29 cellular contexts compared by ENCODE assay signal in the genomic region with DNA sequence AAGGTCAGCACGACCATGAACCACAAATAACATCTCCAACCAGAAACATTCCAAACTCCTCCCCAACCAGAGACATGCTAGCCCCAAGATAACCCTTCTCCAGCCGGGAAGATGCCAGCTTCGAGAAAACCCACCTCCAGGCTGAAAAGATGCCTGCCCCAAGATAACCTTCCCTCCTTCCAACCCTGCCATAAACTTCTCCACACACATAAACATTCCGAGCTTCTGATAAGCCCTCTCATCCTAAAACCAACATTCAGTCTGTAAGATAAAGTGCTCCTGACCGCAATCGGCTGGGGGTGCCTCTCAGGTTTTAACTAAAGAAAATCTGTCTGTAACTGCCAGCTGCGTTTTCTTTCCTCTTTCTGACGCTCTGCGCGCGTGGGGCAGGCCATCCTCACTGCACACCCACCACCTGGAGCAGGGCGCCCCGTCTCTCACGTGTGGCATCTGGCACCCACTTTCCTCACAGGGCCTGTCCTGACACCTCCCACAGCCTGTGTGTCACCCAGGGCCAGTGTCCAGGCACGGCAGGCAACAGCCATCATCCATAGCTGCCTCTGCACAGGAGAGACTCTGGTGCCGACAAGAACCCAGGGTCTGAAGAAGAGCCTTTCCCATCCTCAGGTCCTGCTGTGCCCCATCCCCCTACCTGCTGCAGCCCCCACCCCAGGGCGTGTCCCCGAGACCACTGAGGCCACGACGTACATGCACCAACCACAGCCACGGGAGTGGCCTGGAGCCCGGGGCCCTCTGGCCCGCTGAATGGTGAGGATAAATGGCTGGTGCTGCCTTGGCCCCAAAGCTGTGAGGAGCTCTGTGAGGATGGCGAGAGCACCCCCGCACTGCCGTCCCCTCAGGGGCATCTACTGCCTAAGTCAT. TPM values are rescaled to one million over a fixed set of nuclear protein-coding genes. Genes with fewer than 3 reads are reported as not detected.
A peak's percentile ranks its signal among the peaks of the same experiment; 100 is the strongest.
DNase-seq lines count a peak whose midpoint lies in the region; ATAC-seq and TF ChIP-seq lines count a peak whose summit lies in the region.
"Had no signal": no experiment of that assay in that cellular context is flagged by ENCODE, and none has a peak within 500 bp of the region (broad histone marks: within the 10 kb centered on the region; RNA-seq: fewer than 3 reads in every experiment).

No MANE protein-coding gene starts in this region.

- intact Hi-C loops in upper lobe of right lung (cut with DNase I), result no loop called here

- H3K4me3 ChIP-seq in upper lobe of right lung, result no peak overlapping the region
- H3K4me3 ChIP-seq: GM23338, heart right ventricle, pancreas, right atrium auricular region, SJSA1, thyroid gland had no signal

- peak overlapping the region; percentile 38 for H3K4me3 Mint-ChIP-seq in activated naive CD8-positive, alpha-beta T cell
- H3K4me3 Mint-ChIP-seq in activated naive CD8-positive, alpha-beta T cell treated with anti-CD3 and anti-CD28 coated beads for 36 hours, result no peak overlapping the region
- H3K4me3 Mint-ChIP-seq in endothelial cell (ENCODE audit: unreplicated experiment), result peak overlapping the region; percentile 65
- H3K4me3 Mint-ChIP-seq in stimulated activated naive B cell treated with anti-CD40 and anti-IgM and Interleukin-4, amounts not matched to agents 10 μg/mL and 1 μg/mL and 100 μg/mL, for 72 hours, result peak overlapping the region in 1 of 2 donors; percentile 2
- no peak overlapping the region for H3K4me3 Mint-ChIP-seq in WTC11
- H3K4me3 Mint-ChIP-seq: activated naive CD4-positive, alpha-beta T cell treated with anti-CD3 and anti-CD28 coated beads, Interleukin-2, amount 10 ng/mL, durations not matched to agents 7 days and 5 days; activated T-cell treated with anti-CD3 and anti-CD28 coated beads, Interleukin-2, amount 50 U/mL, for 72 hours; GM23338; stimulated activated naive CD8-positive, alpha-beta T cell treated with anti-CD3 and anti-CD28 coated beads, Interleukin-15, Interleukin-2, amounts not matched to agents 100 ng/mL and 50 ng/mL, for 24 hours had no signal

- peaks cover 17% of the 10 kb centered on the region for H3K4me1 ChIP-seq in upper lobe of right lung

- peaks cover 4% of the 10 kb centered on the region for H3K36me3 Mint-ChIP-seq in activated naive CD8-positive, alpha-beta T cell
- H3K36me3 Mint-ChIP-seq in activated naive CD8-positive, alpha-beta T cell treated with anti-CD3 and anti-CD28 coated beads for 36 hours, result peaks cover 6% of the 10 kb centered on the region
- H3K36me3 Mint-ChIP-seq in endothelial cell (ENCODE audit: low read depth, unreplicated experiment) (peaks cover 13% of the 10 kb centered on the region), WTC11 (peaks cover 8% of the 10 kb centered on the region)
- peaks cover 19 to 27% of the 10 kb centered on the region in 2 donors for H3K36me3 Mint-ChIP-seq in stimulated activated naive B cell treated with anti-CD40 and anti-IgM and Interleukin-4, amounts not matched to agents 10 μg/mL and 1 μg/mL and 100 μg/mL, for 72 hours

- H3K27me3 Mint-ChIP-seq in activated naive CD8-positive, alpha-beta T cell, result no peaks in the 10 kb centered on the region
- no peaks in the 10 kb centered on the region for H3K27me3 Mint-ChIP-seq in activated naive CD8-positive, alpha-beta T cell treated with anti-CD3 and anti-CD28 coated beads for 36 hours
- H3K27me3 Mint-ChIP-seq in endothelial cell (ENCODE audit: unreplicated experiment), result peaks cover 9% of the 10 kb centered on the region
- H3K27me3 Mint-ChIP-seq in stimulated activated naive B cell treated with anti-CD40 and anti-IgM and Interleukin-4, amounts not matched to agents 10 μg/mL and 1 μg/mL and 100 μg/mL, for 72 hours, result no peaks in the 10 kb centered on the region
- H3K27me3 Mint-ChIP-seq in WTC11 (ENCODE audit: low read depth), result no peaks in the 10 kb centered on the region; the same call in 1 of the 2 replicates
- H3K27me3 Mint-ChIP-seq: activated naive CD4-positive, alpha-beta T cell treated with anti-CD3 and anti-CD28 coated beads, Interleukin-2, amount 10 ng/mL, durations not matched to agents 7 days and 5 days; naive thymus-derived CD4-positive, alpha-beta T cell; stimulated activated naive CD8-positive, alpha-beta T cell treated with anti-CD3 and anti-CD28 coated beads, Interleukin-15, Interleukin-2, amounts not matched to agents 100 ng/mL and 50 ng/mL, for 24 hours had no signal

- no peaks in the 10 kb centered on the region for H3K9me3 Mint-ChIP-seq in activated naive CD8-positive, alpha-beta T cell (ENCODE audit: low read depth)
- H3K9me3 Mint-ChIP-seq in activated naive CD8-positive, alpha-beta T cell treated with anti-CD3 and anti-CD28 coated beads for 36 hours, result no peaks in the 10 kb centered on the region
- no peaks in the 10 kb centered on the region for H3K9me3 Mint-ChIP-seq in endothelial cell (ENCODE audit: unreplicated experiment)
- H3K9me3 Mint-ChIP-seq in stimulated activated naive B cell treated with anti-CD40 and anti-IgM and Interleukin-4, amounts not matched to agents 10 μg/mL and 1 μg/mL and 100 μg/mL, for 72 hours, result no peaks in the 10 kb centered on the region
- H3K9me3 Mint-ChIP-seq in WTC11, result no peaks in the 10 kb centered on the region
- H3K9me3 Mint-ChIP-seq: activated naive CD4-positive, alpha-beta T cell treated with anti-CD3 and anti-CD28 coated beads, Interleukin-2, amount 10 ng/mL, durations not matched to agents 7 days and 5 days; activated T-cell treated with anti-CD3 and anti-CD28 coated beads, Interleukin-2, amount 50 U/mL, for 72 hours; GM23338; naive thymus-derived CD4-positive, alpha-beta T cell; stimulated activated naive CD8-positive, alpha-beta T cell treated with anti-CD3 and anti-CD28 coated beads, Interleukin-15, Interleukin-2, amounts not matched to agents 100 ng/mL and 50 ng/mL, for 24 hours had no signal

- no peak for DNase-seq in activated naive CD8-positive, alpha-beta T cell treated with anti-CD3 and anti-CD28 coated beads for 36 hours
- DNase-seq in RWPE1 (ENCODE audit: low spot score) (no peak), endothelial cell (ENCODE audit: low spot score) (no peak), WTC11 (ENCODE audit: low spot score) (no peak), upper lobe of right lung (no peak)
- no peak for DNase-seq in stimulated activated naive B cell treated with anti-CD40 and anti-IgM and Interleukin-4, amounts not matched to agents 10 μg/mL and 1 μg/mL and 100 μg/mL, for 72 hours
- no peak for DNase-seq in activated effector memory CD4-positive, alpha-beta T cell treated with anti-CD3 and anti-CD28 coated beads, Interleukin-2, amount 50 U/mL, for 16 hours
- DNase-seq: activated CD4-positive, alpha-beta T cell treated with anti-CD3 and anti-CD28 coated beads for 48 hours; activated naive CD4-positive, alpha-beta T cell treated with anti-CD3 and anti-CD28 coated beads, Interleukin-2, amount 10 ng/mL, durations not matched to agents 7 days and 5 days; activated T-cell treated with anti-CD3 and anti-CD28 coated beads, Interleukin-2, amount 50 U/mL, for 72 hours; AML-193; DMS53; GF-D8; KG1; left colon; mesendoderm; MM.1S; naive thymus-derived CD4-positive, alpha-beta T cell; NCI-H1436; NCI-H524; T-helper 1 cell; thyroid gland had no signal

- POLR2A ChIA-PET in RWPE1 (lab: Yijun Ruan, JAX; ENCODE audit: low non-redundant PET), result no interaction called here
- POLR2A ChIA-PET in WTC11 (lab: Charles Lee), result no interaction called here

- ATAC-seq in stimulated activated naive B cell treated with anti-CD40 and anti-IgM and Interleukin-4, amounts not matched to agents 10 μg/mL and 1 μg/mL and 100 μg/mL, for 72 hours (replicated peaks), result no peak
- ATAC-seq in WTC11 (no peak), upper lobe of right lung (no peak)
- ATAC-seq: activated T-cell treated with anti-CD3 and anti-CD28 coated beads, Interleukin-2, amount 50 U/mL, for 72 hours; GM23338; heart right ventricle; left colon; naive thymus-derived CD4-positive, alpha-beta T cell; pancreas had no signal

- H3K27me3 ChIP-seq in upper lobe of right lung, result no peaks in the 10 kb centered on the region
- H3K27me3 ChIP-seq: heart right ventricle, pancreas, right atrium auricular region, SJSA1, thyroid gland had no signal

- no peak overlapping the region for H3K27ac Mint-ChIP-seq in activated naive CD8-positive, alpha-beta T cell
- no peak overlapping the region for H3K27ac Mint-ChIP-seq in activated naive CD8-positive, alpha-beta T cell treated with anti-CD3 and anti-CD28 coated beads for 36 hours
- H3K27ac Mint-ChIP-seq in endothelial cell (ENCODE audit: unreplicated experiment), result peak overlapping the region; percentile 20
- H3K27ac Mint-ChIP-seq in stimulated activated naive B cell treated with anti-CD40 and anti-IgM and Interleukin-4, amounts not matched to agents 10 μg/mL and 1 μg/mL and 100 μg/mL, for 72 hours, result peak overlapping the region; percentile 37
- no peak overlapping the region for H3K27ac Mint-ChIP-seq in WTC11
- H3K27ac Mint-ChIP-seq: activated T-cell treated with anti-CD3 and anti-CD28 coated beads, Interleukin-2, amount 50 U/mL, for 72 hours; GM23338; stimulated activated naive CD8-positive, alpha-beta T cell treated with anti-CD3 and anti-CD28 coated beads, Interleukin-15, Interleukin-2, amounts not matched to agents 100 ng/mL and 50 ng/mL, for 24 hours had no signal

- H3K27ac ChIP-seq in RWPE1, result peak overlapping the region; percentile 23
- H3K27ac ChIP-seq in upper lobe of right lung, result no peak overlapping the region
- H3K27ac ChIP-seq: heart right ventricle, pancreas, right atrium auricular region, SJSA1, thyroid gland had no signal

- H3K9me3 ChIP-seq in upper lobe of right lung, result no peaks in the 10 kb centered on the region
- H3K9me3 ChIP-seq: heart right ventricle, pancreas, right atrium auricular region, SJSA1, thyroid gland had no signal

- no peak for TF ChIP-seq CTCF in RWPE1 (conservative IDR thresholded peaks at IDR 0.05; ENCODE audit: low read depth)
- no peak for TF ChIP-seq CTCF in endothelial cell (IDR thresholded peaks at IDR 0.05; ENCODE audit: unreplicated experiment)
- TF ChIP-seq CTCF in WTC11 (IDR thresholded peaks at IDR 0.05), result no peak
- TF ChIP-seq CTCF in upper lobe of right lung (IDR thresholded peaks at IDR 0.05), result no peak

- peaks cover 24% of the 10 kb centered on the region for H3K4me1 Mint-ChIP-seq in activated naive CD8-positive, alpha-beta T cell (ENCODE audit: low read depth)
- H3K4me1 Mint-ChIP-seq in activated naive CD8-positive, alpha-beta T cell treated with anti-CD3 and anti-CD28 coated beads for 36 hours, result peaks cover 13% of the 10 kb centered on the region
- H3K4me1 Mint-ChIP-seq in endothelial cell (ENCODE audit: unreplicated experiment), result peaks cover 9% of the 10 kb centered on the region
- peaks cover 22 to 38% of the 10 kb centered on the region in 2 donors for H3K4me1 Mint-ChIP-seq in stimulated activated naive B cell treated with anti-CD40 and anti-IgM and Interleukin-4, amounts not matched to agents 10 μg/mL and 1 μg/mL and 100 μg/mL, for 72 hours
- peaks cover 8% of the 10 kb centered on the region for H3K4me1 Mint-ChIP-seq in WTC11

- H3K36me3 ChIP-seq in upper lobe of right lung, result peaks cover 29% of the 10 kb centered on the region

- CTCF ChIA-PET in RWPE1 (lab: Yijun Ruan, JAX) (no interaction called here), WTC11 (lab: Charles Lee) (interaction anchor here (0.9 kb wide), 1 partner anchor 106 kb away, joined by 3 read pairs; no protein-coding TSS in a partner anchor)

RNA-seq across cellular contexts. Expression of gene TEPSIN, which starts 3.7 kb away (rescaled TPM):
- 10 to 100 TPM; 25.9 to 31.7 TPM for total RNA-seq in activated naive CD8-positive, alpha-beta T cell treated with anti-CD3 and anti-CD28 coated beads for 36 hours
- total RNA-seq in endothelial cell (ENCODE audit: unreplicated experiment), result 43.8 TPM
- total RNA-seq in WTC11 (2021), result 32.2 to 40.7 TPM (median 35.4 TPM) in 3 replicates
- total RNA-seq in upper lobe of right lung, result 40.2 TPM

RNA-seq across cellular contexts. Expression of gene NDUFAF8, which starts 3.9 kb away (rescaled TPM):
- total RNA-seq in activated naive CD8-positive, alpha-beta T cell treated with anti-CD3 and anti-CD28 coated beads for 36 hours, result 100 to 1,000 TPM in 1 of 2 experiments, 10 to 100 TPM in 1; 97.2 to 102 TPM
- total RNA-seq in endothelial cell (ENCODE audit: unreplicated experiment) (31.2 TPM), WTC11 (2021) (58.6 to 73.0 TPM (median 59.9 TPM) in 3 replicates), upper lobe of right lung (32.6 TPM)

RNA-seq across cellular contexts. Expression of gene CEP131, which starts 12.4 kb away (rescaled TPM):
- 10 to 100 TPM in 1 of 2 experiments, 1 to 10 TPM in 1; 8.6 to 10.2 TPM for total RNA-seq in activated naive CD8-positive, alpha-beta T cell treated with anti-CD3 and anti-CD28 coated beads for 36 hours
- total RNA-seq in endothelial cell (ENCODE audit: unreplicated experiment) (21.1 TPM), WTC11 (2021) (32.4 to 35.2 TPM (median 34.3 TPM) in 3 replicates), upper lobe of right lung (7.5 TPM)

RNA-seq across cellular contexts. Expression of gene SLC38A10, which starts 59.9 kb away (rescaled TPM):
- total RNA-seq in activated naive CD8-positive, alpha-beta T cell treated with anti-CD3 and anti-CD28 coated beads for 36 hours, result 10 to 100 TPM; 35.7 to 38.7 TPM
- 57.2 TPM for total RNA-seq in endothelial cell (ENCODE audit: unreplicated experiment)
- total RNA-seq in WTC11 (2021), result 47.0 to 62.4 TPM (median 53.9 TPM) in 3 replicates
- total RNA-seq in upper lobe of right lung, result 87.3 TPM

Comparison
In these comparisons a context has a peak if more than half of its experiments do, and no peak if none do; other contexts are left out.
1. H3K4me3 Mint-ChIP-seq: peak in activated naive CD8-positive, alpha-beta T cell (single experiment) and endothelial cell (single experiment); none in activated naive CD8-positive, alpha-beta T cell treated with anti-CD3 and anti-CD28 coated beads for 36 hours (single experiment) and WTC11 (single experiment).
2. H3K27ac Mint-ChIP-seq: peak in endothelial cell (single experiment) and stimulated activated naive B cell treated with anti-CD40 and anti-IgM and Interleukin-4, amounts not matched to agents 10 μg/mL and 1 μg/mL and 100 μg/mL, for 72 hours (single experiment); none in activated naive CD8-positive, alpha-beta T cell (single experiment), activated naive CD8-positive, alpha-beta T cell treated with anti-CD3 and anti-CD28 coated beads for 36 hours (single experiment) and WTC11 (single experiment).